Comparison of ENCODE assay signal across 1 cellular context in genomic region chr16:11819798-11820197, GRCh38.
TF ChIP-seq lines count a peak whose summit lies in the region.

No MANE protein-coding gene starts in this region.

TF ChIP-seq in GM23338, 12 proteins besides CTCF, POLR2A, EP300 and RAD21 (continued from another document):
- TF ChIP-seq, protein P1, sequence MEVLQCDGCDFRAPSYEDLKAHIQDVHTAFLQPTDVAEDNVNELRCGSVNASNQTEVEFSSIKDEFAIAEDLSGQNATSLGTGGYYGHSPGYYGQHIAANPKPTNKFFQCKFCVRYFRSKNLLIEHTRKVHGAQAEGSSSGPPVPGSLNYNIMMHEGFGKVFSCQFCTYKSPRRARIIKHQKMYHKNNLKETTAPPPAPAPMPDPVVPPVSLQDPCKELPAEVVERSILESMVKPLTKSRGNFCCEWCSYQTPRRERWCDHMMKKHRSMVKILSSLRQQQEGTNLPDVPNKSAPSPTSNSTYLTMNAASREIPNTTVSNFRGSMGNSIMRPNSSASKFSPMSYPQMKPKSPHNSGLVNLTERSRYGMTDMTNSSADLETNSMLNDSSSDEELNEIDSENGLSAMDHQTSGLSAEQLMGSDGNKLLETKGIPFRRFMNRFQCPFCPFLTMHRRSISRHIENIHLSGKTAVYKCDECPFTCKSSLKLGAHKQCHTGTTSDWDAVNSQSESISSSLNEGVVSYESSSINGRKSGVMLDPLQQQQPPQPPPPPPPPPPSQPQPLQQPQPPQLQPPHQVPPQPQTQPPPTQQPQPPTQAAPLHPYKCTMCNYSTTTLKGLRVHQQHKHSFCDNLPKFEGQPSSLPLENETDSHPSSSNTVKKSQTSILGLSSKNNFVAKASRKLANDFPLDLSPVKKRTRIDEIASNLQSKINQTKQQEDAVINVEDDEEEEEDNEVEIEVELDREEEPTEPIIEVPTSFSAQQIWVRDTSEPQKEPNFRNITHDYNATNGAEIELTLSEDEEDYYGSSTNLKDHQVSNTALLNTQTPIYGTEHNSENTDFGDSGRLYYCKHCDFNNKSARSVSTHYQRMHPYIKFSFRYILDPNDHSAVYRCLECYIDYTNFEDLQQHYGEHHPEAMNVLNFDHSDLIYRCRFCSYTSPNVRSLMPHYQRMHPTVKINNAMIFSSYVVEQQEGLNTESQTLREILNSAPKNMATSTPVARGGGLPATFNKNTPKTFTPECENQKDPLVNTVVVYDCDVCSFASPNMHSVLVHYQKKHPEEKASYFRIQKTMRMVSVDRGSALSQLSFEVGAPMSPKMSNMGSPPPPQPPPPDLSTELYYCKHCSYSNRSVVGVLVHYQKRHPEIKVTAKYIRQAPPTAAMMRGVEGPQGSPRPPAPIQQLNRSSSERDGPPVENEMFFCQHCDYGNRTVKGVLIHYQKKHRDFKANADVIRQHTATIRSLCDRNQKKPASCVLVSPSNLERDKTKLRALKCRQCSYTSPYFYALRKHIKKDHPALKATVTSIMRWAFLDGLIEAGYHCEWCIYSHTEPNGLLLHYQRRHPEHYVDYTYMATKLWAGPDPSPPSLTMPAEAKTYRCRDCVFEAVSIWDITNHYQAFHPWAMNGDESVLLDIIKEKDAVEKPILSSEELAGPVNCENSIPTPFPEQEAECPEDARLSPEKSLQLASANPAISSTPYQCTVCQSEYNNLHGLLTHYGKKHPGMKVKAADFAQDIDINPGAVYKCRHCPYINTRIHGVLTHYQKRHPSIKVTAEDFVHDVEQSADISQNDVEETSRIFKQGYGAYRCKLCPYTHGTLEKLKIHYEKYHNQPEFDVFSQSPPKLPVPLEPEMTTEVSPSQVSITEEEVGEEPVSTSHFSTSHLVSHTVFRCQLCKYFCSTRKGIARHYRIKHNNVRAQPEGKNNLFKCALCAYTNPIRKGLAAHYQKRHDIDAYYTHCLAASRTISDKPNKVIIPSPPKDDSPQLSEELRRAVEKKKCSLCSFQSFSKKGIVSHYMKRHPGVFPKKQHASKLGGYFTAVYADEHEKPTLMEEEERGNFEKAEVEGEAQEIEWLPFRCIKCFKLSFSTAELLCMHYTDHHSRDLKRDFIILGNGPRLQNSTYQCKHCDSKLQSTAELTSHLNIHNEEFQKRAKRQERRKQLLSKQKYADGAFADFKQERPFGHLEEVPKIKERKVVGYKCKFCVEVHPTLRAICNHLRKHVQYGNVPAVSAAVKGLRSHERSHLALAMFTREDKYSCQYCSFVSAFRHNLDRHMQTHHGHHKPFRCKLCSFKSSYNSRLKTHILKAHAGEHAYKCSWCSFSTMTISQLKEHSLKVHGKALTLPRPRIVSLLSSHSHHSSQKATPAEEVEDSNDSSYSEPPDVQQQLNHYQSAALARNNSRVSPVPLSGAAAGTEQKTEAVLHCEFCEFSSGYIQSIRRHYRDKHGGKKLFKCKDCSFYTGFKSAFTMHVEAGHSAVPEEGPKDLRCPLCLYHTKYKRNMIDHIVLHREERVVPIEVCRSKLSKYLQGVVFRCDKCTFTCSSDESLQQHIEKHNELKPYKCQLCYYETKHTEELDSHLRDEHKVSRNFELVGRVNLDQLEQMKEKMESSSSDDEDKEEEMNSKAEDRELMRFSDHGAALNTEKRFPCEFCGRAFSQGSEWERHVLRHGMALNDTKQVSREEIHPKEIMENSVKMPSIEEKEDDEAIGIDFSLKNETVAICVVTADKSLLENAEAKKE (CRISPR knock-in tag; IDR thresholded peaks at IDR 0.05) = no peak
- no peak for TF ChIP-seq JUNB (IDR thresholded peaks at IDR 0.05; ENCODE audit: unreplicated experiment)
- no peak for TF ChIP-seq EZH2phosphoT487 (IDR thresholded peaks at IDR 0.05; ENCODE audit: unreplicated experiment)
- no peak for TF ChIP-seq POLR2AphosphoS5 (IDR thresholded peaks at IDR 0.05; ENCODE audit: low read depth)
- TF ChIP-seq STAT1 (IDR thresholded peaks at IDR 0.05; ENCODE audit: unreplicated experiment) = no peak
